ENCODE assay signal across 22 cellular contexts in genomic region chr12:122046145-122046544, GRCh38.
"Had no signal": no experiment of that assay in that cellular context is flagged by ENCODE, and none has a peak within 500 bp of the region (broad histone marks: within the 10 kb centered on the region; RNA-seq: fewer than 3 reads in every experiment).

No MANE protein-coding gene starts in this region.

- DNase-seq: cortex of kidney; dorsolateral prefrontal cortex; effector CD8-positive, alpha-beta T cell; esophagus squamous epithelium; foreskin fibroblast; kidney; left colon; mesendoderm; naive B cell; ovary; small intestine; stimulated activated CD4-positive, alpha-beta T cell treated with anti-CD3 and anti-CD28 coated beads, Interleukin-12 subunit alpha, Interleukin-12 subunit beta, amount 100 ng/mL, for 4 hours; stimulated activated naive CD8-positive, alpha-beta T cell treated with anti-CD3 and anti-CD28 coated beads, Interleukin-15, Interleukin-2, amounts not matched to agents 100 U/mL and 50 U/mL, for 24 hours; thyroid gland; upper lobe of left lung had no signal

- H3K9me3 ChIP-seq: esophagus squamous epithelium, gastroesophageal sphincter, ovary, right atrium auricular region, suprapubic skin, thyroid gland, upper lobe of left lung, vagina had no signal

- H3K9me3 Mint-ChIP-seq: naive B cell, neural crest cell had no signal

- H3K4me3 Mint-ChIP-seq: naive B cell, neural crest cell had no signal

- H3K27me3 Mint-ChIP-seq: naive B cell had no signal

- H3K36me3 ChIP-seq: ovary had no signal

- H3K4me1 ChIP-seq: suprapubic skin, vagina had no signal

- H3K27ac ChIP-seq: dorsolateral prefrontal cortex, epithelial cell of prostate, esophagus squamous epithelium, gastroesophageal sphincter, hepatocyte, ovary, right atrium auricular region, suprapubic skin, thyroid gland, upper lobe of left lung, vagina had no signal

- H3K4me1 Mint-ChIP-seq: neural crest cell had no signal

- ATAC-seq: gastroesophageal sphincter; left colon; stimulated activated naive CD8-positive, alpha-beta T cell treated with anti-CD3 and anti-CD28 coated beads, Interleukin-15, Interleukin-2, amounts not matched to agents 100 U/mL and 50 U/mL, for 24 hours had no signal

- H3K4me3 ChIP-seq: dorsolateral prefrontal cortex, esophagus squamous epithelium, gastroesophageal sphincter, hepatocyte, ovary, right atrium auricular region, suprapubic skin, thyroid gland, upper lobe of left lung, vagina had no signal

- H3K27me3 ChIP-seq: dorsolateral prefrontal cortex, esophagus squamous epithelium, gastroesophageal sphincter, hepatocyte, ovary, right atrium auricular region, suprapubic skin, thyroid gland, upper lobe of left lung, vagina had no signal
